In genomic region chr22:24451162-24451561, GRCh38 we compare ENCODE assay signal across 28 cellular contexts. TPM values are rescaled to one million over a fixed set of nuclear protein-coding genes. Genes with fewer than 3 reads are reported as not detected.
"Had no signal": no experiment of that assay in that cellular context is flagged by ENCODE, and none has a peak within 500 bp of the region (broad histone marks: within the 10 kb centered on the region; RNA-seq: fewer than 3 reads in every experiment).

No MANE protein-coding gene starts in this region.

- FAIRE-seq: bronchial epithelial cell, small intestine had no signal

- H3K27ac Mint-ChIP-seq: activated naive CD8-positive, alpha-beta T cell; effector memory CD8-positive, alpha-beta T cell; progenitor cell of endocrine pancreas had no signal

- H3K4me3 ChIP-seq: gastroesophageal sphincter, lung, mucosa of descending colon, ovary, sigmoid colon, tibial nerve had no signal

- H3K4me1 ChIP-seq: sigmoid colon had no signal

- DNase-seq: activated CD4-positive, alpha-beta T cell treated with anti-CD3 and anti-CD28 coated beads for 48 hours; activated CD4-positive, alpha-beta T cell treated with anti-CD3 and anti-CD28 coated beads, Interleukin-2, amount 50 U/mL, for 48 hours; activated CD8-positive, alpha-beta memory T cell treated with anti-CD3 and anti-CD28 coated beads for 24 hours; activated effector memory CD4-positive, alpha-beta T cell treated with Interleukin-2 at 50 U/mL for 16 hours; activated naive CD4-positive, alpha-beta T cell treated with Interleukin-2 at 50 U/mL for 16 hours; anterior cingulate cortex; cerebellar nuclear complex; cortex of kidney; effector memory CD8-positive, alpha-beta T cell; head of caudate nucleus; mucosa of descending colon; sigmoid colon; small intestine; stimulated activated CD4-positive, alpha-beta T cell treated with anti-CD3 and anti-CD28 coated beads, Interleukin-2, amount 100 ng/mL, for 24 hours; stimulated activated naive CD4-positive, alpha-beta T cell had no signal

- H3K27ac ChIP-seq: gastroesophageal sphincter, ovary, sigmoid colon, tibial nerve, VCaP had no signal

- ATAC-seq: activated CD4-positive, CD25-positive, alpha-beta regulatory T cell treated with anti-CD3 and anti-CD28 coated beads, Interleukin-2, amount 50 U/mL, for 24 hours; effector memory CD8-positive, alpha-beta T cell; gastroesophageal sphincter; mucosa of descending colon had no signal

- H3K27me3 ChIP-seq: gastroesophageal sphincter, ovary, sigmoid colon, tibial nerve had no signal

- H3K36me3 ChIP-seq: gastroesophageal sphincter, ovary, sigmoid colon, tibial nerve had no signal

- H3K4me3 Mint-ChIP-seq: activated naive CD8-positive, alpha-beta T cell; effector memory CD8-positive, alpha-beta T cell had no signal

- H3K27me3 Mint-ChIP-seq: activated naive CD8-positive, alpha-beta T cell; effector memory CD8-positive, alpha-beta T cell had no signal

- H3K9me3 ChIP-seq: mucosa of descending colon, ovary had no signal

- H3K9me3 Mint-ChIP-seq: effector memory CD8-positive, alpha-beta T cell had no signal

RNA-seq across cellular contexts. Expression of gene UPB1, which starts 44.0 kb away (rescaled TPM):
- total RNA-seq: bronchial epithelial cell, fibroblast of lung, kidney epithelial cell, myocyte, renal cortical epithelial cell had no signal
